Comparison of ENCODE assay signal across 8 cellular contexts in the genomic region with DNA sequence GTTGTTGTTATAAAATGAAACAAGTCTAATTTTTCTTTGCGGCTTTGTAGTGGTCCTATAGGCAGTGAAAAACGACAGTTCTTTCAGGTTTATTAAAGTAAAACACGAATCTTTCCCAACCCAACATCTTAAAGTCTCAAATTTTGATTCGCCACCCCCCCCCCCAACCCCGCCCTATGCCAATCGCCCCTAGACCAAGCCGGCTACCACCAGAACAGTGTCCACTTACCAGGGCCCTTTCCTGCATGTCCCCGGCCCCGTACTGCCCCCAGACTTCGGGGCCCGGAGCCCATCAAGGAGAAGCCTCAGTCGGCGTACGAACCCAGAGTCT. TPM values are rescaled to one million over a fixed set of nuclear protein-coding genes. Genes with fewer than 3 reads are reported as not detected.
DNase-seq lines count a peak whose midpoint lies in the region; ATAC-seq and TF ChIP-seq lines count a peak whose summit lies in the region.

No MANE protein-coding gene starts in this region.

- no peak overlapping the region for H2BK15ac ChIP-seq in IMR-90 (ENCODE audit: low read depth, low read length)

- H3K36me3 ChIP-seq in IMR-90 (ENCODE audit: control insufficient read depth, insufficient read depth, low read length) = peaks cover 7% of the 10 kb centered on the region

- H3K27ac ChIP-seq in C4-2B = peak overlapping the region; percentile 91
- H3K27ac ChIP-seq in IMR-90 (ENCODE audit: insufficient read depth, low read length) = peak overlapping the region; percentile 82
- peak overlapping the region; percentile 83 to 97 for H3K27ac ChIP-seq in coronary artery

- H3K9me1 ChIP-seq in IMR-90 (ENCODE audit: insufficient read depth, low read length) = no peaks in the 10 kb centered on the region

- peak overlapping the region; percentile 88 for H3K56ac ChIP-seq in IMR-90 (ENCODE audit: extremely low read depth, insufficient read depth, low read length)

- H3K18ac ChIP-seq in IMR-90 (ENCODE audit: low read depth, low read length) = no peak overlapping the region

- H3K4me2 ChIP-seq in IMR-90 (ENCODE audit: low read depth, low read length) = peak overlapping the region; percentile 95

- H2AK9ac ChIP-seq in IMR-90 (replicated peaks; ENCODE audit: low read depth, low read length, poor library complexity) = peak overlapping the region; percentile 86

- in situ Hi-C loops in IMR-90 (cut with MboI; ENCODE audit: low sequenced_read_pairs) = no loop called here

- no peaks in the 10 kb centered on the region for H3K9me3 ChIP-seq in IMR-90 (ENCODE audit: control insufficient read depth, insufficient read depth, low read length)

- no TSS peak for BruUV-seq in IMR-90 (replicated peaks; lab: Mats Ljungman, UMichigan)

- H3K27me3 ChIP-seq in IMR-90 (ENCODE audit: control insufficient read depth, insufficient read depth, low read length) = no peaks in the 10 kb centered on the region

- intact Hi-C loops in IMR-90 (cut with micrococcal nuclease) = loop anchor here (2.0 kb wide), 1 partner anchor 37 kb away; the partner anchor contains the start of gene SEC24C

- POLR2A ChIA-PET in IMR-90 (lab: Charles Lee; ENCODE audit: unreplicated experiment) = interaction anchor here (0.7 kb wide), 1 partner anchor 37 kb away, joined by 4 read pairs; no protein-coding TSS in a partner anchor

- TF ChIP-seq CTCF in C4-2B (conservative IDR thresholded peaks at IDR 0.05) (no peak), IMR-90 (conservative IDR thresholded peaks at IDR 0.05; ENCODE audit: low read depth, low read length) (no peak), coronary artery (IDR thresholded peaks at IDR 0.05) (no peak), neural crest cell (conservative IDR thresholded peaks at IDR 0.05) (no peak)

- CTCF ChIA-PET in IMR-90 (lab: Yijun Ruan, JAX) = interaction anchor here (1.0 kb wide), 1 partner anchor 109 kb away, joined by 3 read pairs; no protein-coding TSS in a partner anchor

- H3K4me3 Mint-ChIP-seq in neural crest cell = peak overlapping the region; percentile 99

- H3K4me3 ChIP-seq in IMR-90 (ENCODE audit: insufficient read depth, low read depth, low read length) (peak overlapping the region; percentile 92), coronary artery (peak overlapping the region; percentile 90)

- no peak for DNase-seq in IMR-90
- DNase-seq in coronary artery (ENCODE audit: low spot score) = no peak
- no peak for DNase-seq in neural crest cell (ENCODE audit: low read depth, low spot score)
- no peak for DNase-seq in Ammon's horn (ENCODE audit: low spot score)
- no peak for DNase-seq in T1000 (lab: John Stamatoyannopoulos, UW)

- no peak overlapping the region; the same call in 1 of the 2 replicates for H4K91ac ChIP-seq in IMR-90 (ENCODE audit: insufficient read depth, low read depth, low read length)

- 0% methylated on average over 7 of the region's 14 CpGs; no CpG with 5 or more reads in 1 of the 2 experiments for WGBS in IMR-90 (ENCODE audit: extremely low coverage in 2 of 2, insufficient read length in 1 of 2), 2 experiments

- TF ChIP-seq POLR2A in IMR-90 (IDR thresholded peaks at IDR 0.05; ENCODE audit: low read depth, low read length) = no peak

- H4K8ac ChIP-seq in IMR-90 (ENCODE audit: low read depth in 2 of 2, low read length in 2 of 2) = peak overlapping the region; percentile 1 to 91

- no peaks in the 10 kb centered on the region for H3K27me3 Mint-ChIP-seq in neural crest cell (ENCODE audit: low read depth)

- H3K9ac ChIP-seq in IMR-90 (ENCODE audit: low read depth, low read length) = peak overlapping the region; percentile 87

- H4K5ac ChIP-seq in IMR-90 (ENCODE audit: low read depth, low read length) = no peak overlapping the region; the same call in 1 of the 2 replicates

- peak overlapping the region; percentile 67 for H3K23ac ChIP-seq in IMR-90 (ENCODE audit: low read depth, low read length)

- H2BK5ac ChIP-seq in IMR-90 (ENCODE audit: low read depth, low read length, poor library complexity, severe bottlenecking) = peak overlapping the region; percentile 53

- H3K4me1 Mint-ChIP-seq in neural crest cell = peaks cover 48% of the 10 kb centered on the region

- peak overlapping the region; percentile 63; the same call in 1 of the 2 replicates for H2AK5ac ChIP-seq in IMR-90 (ENCODE audit: low read depth, low read length)

- TF ChIP-seq RAD21 in IMR-90 (IDR thresholded peaks at IDR 0.05; ENCODE audit: low read length) = no peak

- peaks cover 16 to 52% of the 10 kb centered on the region in 2 experiments for H3K79me1 ChIP-seq in IMR-90 (ENCODE audit: low read depth in 1 of 2, low read length in 2 of 2)

- no peak overlapping the region for H2BK20ac ChIP-seq in IMR-90 (ENCODE audit: low read depth, low read length)

- peak overlapping the region; percentile 86 for H3K14ac ChIP-seq in IMR-90 (replicated peaks; ENCODE audit: low read depth, low read length)

- dilution Hi-C loops in IMR-90 (cut with HindIII; ENCODE audit: low sequenced_read_pairs, unreplicated experiment) = no loop called here

- H3K9me3 Mint-ChIP-seq in neural crest cell = no peaks in the 10 kb centered on the region

- H3K36me3 Mint-ChIP-seq in neural crest cell (ENCODE audit: low read depth) = peaks cover 5% of the 10 kb centered on the region

- H3K4ac ChIP-seq in IMR-90 (ENCODE audit: low read depth, low read length) = peak overlapping the region; percentile 87

- H3K27ac Mint-ChIP-seq in neural crest cell (ENCODE audit: unreplicated experiment) = peak overlapping the region; percentile 99

- H2AFZ ChIP-seq in IMR-90 (replicated peaks; ENCODE audit: low read length, poor library complexity) = peak overlapping the region; percentile 97

- ATAC-seq in IMR-90 (ENCODE audit: low read depth) (peak; percentile 6), HG03439 (IDR thresholded peaks at IDR 0.05; ENCODE audit: unreplicated experiment) (no peak), HG03469 (IDR thresholded peaks at IDR 0.05; ENCODE audit: unreplicated experiment) (no peak)

- no peak overlapping the region for H2BK120ac ChIP-seq in IMR-90 (ENCODE audit: low read depth, low read length)

- peaks cover 3% of the 10 kb centered on the region; the same call in 1 of the 2 replicates for H3K4me1 ChIP-seq in IMR-90 (ENCODE audit: control insufficient read depth, insufficient read depth, low read length)

- peaks cover 8% of the 10 kb centered on the region for H4K20me1 ChIP-seq in IMR-90 (ENCODE audit: insufficient read depth, low read length)

TF ChIP-seq in IMR-90, 13 proteins besides CTCF, POLR2A, EP300 and RAD21:
- TF ChIP-seq NFE2L2 (IDR thresholded peaks at IDR 0.05; ENCODE audit: low read depth, low read length) = no peak
- no peak for TF ChIP-seq SMC3 (IDR thresholded peaks at IDR 0.05; ENCODE audit: low read depth, low read length)
- TF ChIP-seq USF2 (IDR thresholded peaks at IDR 0.05; ENCODE audit: low read depth, low read length) = no peak
- TF ChIP-seq MAZ (IDR thresholded peaks at IDR 0.05; ENCODE audit: borderline replicate concordance, low read depth, low read length) = no peak
- TF ChIP-seq MAFK (IDR thresholded peaks at IDR 0.05; ENCODE audit: low read depth, low read length) = no peak
- TF ChIP-seq FOS (IDR thresholded peaks at IDR 0.05; ENCODE audit: low read depth, low read length) = no peak
- no peak for TF ChIP-seq MXI1 (IDR thresholded peaks at IDR 0.05; ENCODE audit: borderline replicate concordance, low read depth, low read length)
- TF ChIP-seq RFX5 (IDR thresholded peaks at IDR 0.05; ENCODE audit: low read depth, low read length) = no peak
- TF ChIP-seq RCOR1 (IDR thresholded peaks at IDR 0.05; ENCODE audit: insufficient replicate concordance, low read length) = no peak
- TF ChIP-seq, protein P1, sequence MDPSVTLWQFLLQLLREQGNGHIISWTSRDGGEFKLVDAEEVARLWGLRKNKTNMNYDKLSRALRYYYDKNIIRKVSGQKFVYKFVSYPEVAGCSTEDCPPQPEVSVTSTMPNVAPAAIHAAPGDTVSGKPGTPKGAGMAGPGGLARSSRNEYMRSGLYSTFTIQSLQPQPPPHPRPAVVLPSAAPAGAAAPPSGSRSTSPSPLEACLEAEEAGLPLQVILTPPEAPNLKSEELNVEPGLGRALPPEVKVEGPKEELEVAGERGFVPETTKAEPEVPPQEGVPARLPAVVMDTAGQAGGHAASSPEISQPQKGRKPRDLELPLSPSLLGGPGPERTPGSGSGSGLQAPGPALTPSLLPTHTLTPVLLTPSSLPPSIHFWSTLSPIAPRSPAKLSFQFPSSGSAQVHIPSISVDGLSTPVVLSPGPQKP (IDR thresholded peaks at IDR 0.05; ENCODE audit: borderline replicate concordance, low read depth, low read length) = no peak

RNA-seq across cellular contexts. Expression of gene CHCHD1, which starts 0.3 kb away (rescaled TPM):
- 11.5 and 13.9 TPM in 2 replicates for total RNA-seq in IMR-90 (2012; rRNA removed)
- polyA plus RNA-seq in IMR-90 (2012; rRNA removed) = 21.0 and 24.9 TPM in 2 replicates
- 25.6 and 36.2 TPM in 2 replicates for polyA plus RNA-seq in IMR-90 (2012; cell fraction: cytosol; rRNA removed)
- 5.7 and 15.2 TPM in 2 replicates for polyA plus RNA-seq in IMR-90 (2012; cell fraction: nucleus; rRNA removed; ENCODE audit: low replicate concordance)
- 34.8 and 38.9 TPM in 2 replicates for total RNA-seq in neural crest cell

RNA-seq across cellular contexts. Expression of gene ZSWIM8, which starts 3.9 kb away (rescaled TPM):
- total RNA-seq in IMR-90 (2012; rRNA removed) (16.8 and 16.9 TPM in 2 replicates), neural crest cell (74.9 and 75.7 TPM in 2 replicates)
- polyA plus RNA-seq in IMR-90 (2012; rRNA removed) = 103 and 119 TPM in 2 replicates
- 27.6 and 89.3 TPM in 2 replicates for polyA plus RNA-seq in IMR-90 (2012; cell fraction: cytosol; rRNA removed)
- polyA plus RNA-seq in IMR-90 (2012; cell fraction: nucleus; rRNA removed; ENCODE audit: low replicate concordance) = 319 and 862 TPM in 2 replicates

RNA-seq across cellular contexts. Expression of gene NDST2, which starts 29.9 kb away (rescaled TPM):
- total RNA-seq in IMR-90 (2012; rRNA removed) (5.6 TPM in 2 replicates), neural crest cell (27.6 and 35.7 TPM in 2 replicates)
- 14.6 and 16.5 TPM in 2 replicates for polyA plus RNA-seq in IMR-90 (2012; rRNA removed)
- polyA plus RNA-seq in IMR-90 (2012; cell fraction: cytosol; rRNA removed) = 10.2 and 12.8 TPM in 2 replicates
- 61.0 and 69.6 TPM in 2 replicates for polyA plus RNA-seq in IMR-90 (2012; cell fraction: nucleus; rRNA removed; ENCODE audit: low replicate concordance)

RNA-seq across cellular contexts. Expression of gene SEC24C, which starts 37.3 kb away (rescaled TPM):
- total RNA-seq in IMR-90 (2012; rRNA removed) = 66.4 and 74.2 TPM in 2 replicates
- polyA plus RNA-seq in IMR-90 (2012; rRNA removed) = 84.2 and 88.9 TPM in 2 replicates
- 40.7 and 47.2 TPM in 2 replicates for polyA plus RNA-seq in IMR-90 (2012; cell fraction: cytosol; rRNA removed)
- 163 and 208 TPM in 2 replicates for polyA plus RNA-seq in IMR-90 (2012; cell fraction: nucleus; rRNA removed; ENCODE audit: low replicate concordance)
- total RNA-seq in neural crest cell = 81.4 and 85.9 TPM in 2 replicates
